11 cellular contexts compared by ENCODE assay signal in the genomic region with DNA sequence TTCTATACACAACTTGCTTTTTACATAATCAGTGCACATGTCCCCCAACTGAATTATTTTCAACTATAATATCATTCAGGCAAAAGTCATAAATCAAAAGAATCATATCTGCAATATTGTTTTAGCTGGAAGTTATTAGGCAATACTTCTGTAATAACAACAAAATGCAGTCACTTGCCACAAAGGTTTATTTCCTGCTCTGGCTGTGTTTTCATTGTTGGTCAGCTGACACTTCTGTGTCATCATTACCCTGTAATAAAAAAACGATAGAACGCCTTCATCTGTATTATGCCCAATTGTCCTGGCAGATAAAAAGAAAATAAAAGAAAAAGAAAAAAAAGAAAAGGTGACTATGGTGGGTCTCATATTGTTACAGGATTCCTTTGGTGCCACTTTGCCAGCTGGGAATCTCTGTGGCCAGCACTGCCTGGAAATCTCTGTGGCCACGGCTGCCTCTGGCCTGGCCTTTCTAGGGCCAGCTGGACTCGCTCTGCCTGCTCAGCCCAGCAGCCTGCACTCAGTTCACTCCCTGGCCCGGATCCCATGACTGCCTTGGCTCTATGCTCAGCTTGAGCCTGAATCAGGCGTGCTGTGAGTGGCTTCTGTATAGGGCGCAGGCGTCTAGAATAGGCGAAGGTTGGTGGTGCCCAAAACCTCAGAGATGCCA.
DNase-seq lines count a peak whose midpoint lies in the region; ATAC-seq, FAIRE-seq and TF ChIP-seq lines count a peak whose summit lies in the region.
"Had no signal": no experiment of that assay in that cellular context is flagged by ENCODE, and none has a peak within 500 bp of the region (broad histone marks: within the 10 kb centered on the region; RNA-seq: fewer than 3 reads in every experiment).

No MANE protein-coding gene starts in this region.

- H2BK5ac ChIP-seq in H9 (ENCODE audit: insufficient read length, low read length): no peak overlapping the region

- H3K56ac ChIP-seq in H9 (ENCODE audit: insufficient read length, low read depth, low read length): no peak overlapping the region

- no peaks in the 10 kb centered on the region for H3K23me2 ChIP-seq in H9 (ENCODE audit: insufficient read length, low read depth, low read length, poor library complexity, severe bottlenecking)

- no peak for FAIRE-seq in HepG2 (lab: Jason Lieb, UNC)

- no peak overlapping the region for H3K9ac ChIP-seq in neural progenitor cell
- H3K9ac ChIP-seq in H9 (ENCODE audit: extremely low read depth, insufficient read length, low read length): no peak overlapping the region
- H3K9ac ChIP-seq in HepG2 (ENCODE audit: insufficient read depth, low read depth, low read length): no peak overlapping the region

- H3K4me1 Mint-ChIP-seq in neural progenitor cell (no peaks in the 10 kb centered on the region), H9 (no peaks in the 10 kb centered on the region)
- H3K4me1 Mint-ChIP-seq: CD4-positive, CD25-positive, alpha-beta regulatory T cell had no signal

- intact Hi-C loops in HepG2 (cut with micrococcal nuclease; ENCODE audit: unreplicated experiment): no loop called here

- no peak overlapping the region for H3K27ac Mint-ChIP-seq in neural progenitor cell
- no peak overlapping the region for H3K27ac Mint-ChIP-seq in H9
- H3K27ac Mint-ChIP-seq: CD4-positive, CD25-positive, alpha-beta regulatory T cell had no signal

- H3K4ac ChIP-seq in H9 (ENCODE audit: low read depth, low read length): no peak overlapping the region

- no peak overlapping the region; the same call in 1 of the 2 replicates for H3K4me3 ChIP-seq in AG10803 (ENCODE audit: low read length)
- no peak overlapping the region for H3K4me3 ChIP-seq in neural progenitor cell
- H3K4me3 ChIP-seq in HepG2 (replicated peaks in 1 of 3; ENCODE audit: insufficient read depth in 1 of 3, low read depth in 2 of 3, low read length in 3 of 3): no peak overlapping the region

- no peaks in the 10 kb centered on the region for H3K27me3 Mint-ChIP-seq in neural progenitor cell (ENCODE audit: insufficient read depth, low read depth)
- H3K27me3 Mint-ChIP-seq in H9 (ENCODE audit: low read depth): peaks cover 2% of the 10 kb centered on the region; the same call in 1 of the 2 replicates
- H3K27me3 Mint-ChIP-seq: CD4-positive, CD25-positive, alpha-beta regulatory T cell had no signal

- in situ Hi-C loops in SK-MEL-5 (cut with HindIII; ENCODE audit: low pct_unique_long_range_greater_than_20kb, low sequenced_read_pairs): no loop called here
- in situ Hi-C loops in HepG2 (cut with HindIII; ENCODE audit: extremely low pct_ligation_motif_present, low pct_unique_long_range_greater_than_20kb): no loop called here

- H4K5ac ChIP-seq in H9 (ENCODE audit: insufficient read length, low read depth, low read length): no peak overlapping the region

- H4K20me1 ChIP-seq in neural progenitor cell (ENCODE audit: low read depth) (no peaks in the 10 kb centered on the region), H9 (ENCODE audit: control insufficient read depth, insufficient read depth, insufficient read length) (no peaks in the 10 kb centered on the region), HepG2 (ENCODE audit: insufficient read depth, low read length) (no peaks in the 10 kb centered on the region)

- CTCF ChIA-PET in HepG2 (lab: Yijun Ruan, JAX; ENCODE audit: low intra/inter-chr PET ratio, low total read pairs): no interaction called here

- no peak overlapping the region for H3K4me3 Mint-ChIP-seq in neural progenitor cell
- no peak overlapping the region for H3K4me3 Mint-ChIP-seq in H9
- H3K4me3 Mint-ChIP-seq: CD4-positive, CD25-positive, alpha-beta regulatory T cell had no signal

- no peaks in the 10 kb centered on the region for H3K79me2 ChIP-seq in neural progenitor cell (ENCODE audit: low read depth)
- no peaks in the 10 kb centered on the region for H3K79me2 ChIP-seq in H9 (ENCODE audit: insufficient read depth, low read length)
- H3K79me2 ChIP-seq in HepG2 (ENCODE audit: insufficient read depth, low read length): no peaks in the 10 kb centered on the region

- H3K4me1 ChIP-seq in neural progenitor cell (no peaks in the 10 kb centered on the region), H9 (ENCODE audit: insufficient read depth, low read length) (no peaks in the 10 kb centered on the region), HepG2 (ENCODE audit: insufficient read depth, low read length) (no peaks in the 10 kb centered on the region)

- H3K36me3 Mint-ChIP-seq in neural progenitor cell (no peaks in the 10 kb centered on the region), H9 (ENCODE audit: insufficient read depth in 1 of 3, low read depth in 3 of 3) (no peaks in the 10 kb centered on the region)
- H3K36me3 Mint-ChIP-seq: CD4-positive, CD25-positive, alpha-beta regulatory T cell had no signal

- ATAC-seq in GM21526 (IDR thresholded peaks at IDR 0.05; ENCODE audit: low FRiP score, unreplicated experiment) (no peak), HepG2 (no peak)

- WGBS in H9 (ENCODE audit: extremely low coverage, insufficient read length, low lambda C conversion rate): no CpG with 5 or more reads among the region's 9 CpGs
- 54% methylated on average over 7 of the region's 9 CpGs for WGBS in HepG2 (ENCODE audit: low lambda C conversion rate)

- POLR2A ChIA-PET in HepG2 (lab: Yijun Ruan, JAX): no interaction called here

- no peak for TF ChIP-seq POLR2A in HepG2 (IDR thresholded peaks at IDR 0.05; ENCODE audit: insufficient read depth in 1 of 2, low read depth in 2 of 2, low read length in 2 of 2)

- H3K4me2 ChIP-seq in neural progenitor cell (no peak overlapping the region), H9 (ENCODE audit: insufficient read depth, insufficient read length, low read length) (no peak overlapping the region), HepG2 (ENCODE audit: low read depth, low read length) (no peak overlapping the region)

- H4K91ac ChIP-seq in H9 (ENCODE audit: insufficient read length, low read depth, low read length): no peak overlapping the region

- TF ChIP-seq EP300 in HepG2 (IDR thresholded peaks at IDR 0.05; ENCODE audit: low read depth in 2 of 2, low read length in 2 of 2) (no peak), HepG2 (CRISPR knock-in tag; IDR thresholded peaks at IDR 0.05; ENCODE audit: borderline replicate concordance) (no peak)

- H2BK20ac ChIP-seq in H9 (ENCODE audit: low read depth, low read length, poor library complexity, severe bottlenecking): no peak overlapping the region

- H3K27me3 ChIP-seq in neural progenitor cell (no peaks in the 10 kb centered on the region), H9 (ENCODE audit: insufficient read depth, low read length) (no peaks in the 10 kb centered on the region), HepG2 (ENCODE audit: control insufficient read depth in 1 of 2, insufficient read depth in 2 of 2, low read length in 2 of 2) (no peaks in the 10 kb centered on the region; a peak in 1 of 5 replicates)

- no peak overlapping the region for H2BK15ac ChIP-seq in H9 (ENCODE audit: low read depth, low read length)

- no peak overlapping the region for H3K23ac ChIP-seq in H9 (ENCODE audit: insufficient read length, low read depth, low read length)

- H3K79me1 ChIP-seq in H9 (ENCODE audit: insufficient read depth, low read depth, low read length, poor library complexity, severe bottlenecking): no peaks in the 10 kb centered on the region

- H3K9me3 Mint-ChIP-seq in neural progenitor cell: no peaks in the 10 kb centered on the region
- no peaks in the 10 kb centered on the region for H3K9me3 Mint-ChIP-seq in H9

- no peak overlapping the region for H3K18ac ChIP-seq in H9 (ENCODE audit: insufficient read length, low read depth, low read length)

- TF ChIP-seq CTCF in AG10803 (conservative IDR thresholded peaks at IDR 0.05; ENCODE audit: low read length) (no peak), neural progenitor cell (IDR thresholded peaks at IDR 0.05) (no peak), H9 (conservative IDR thresholded peaks at IDR 0.05) (no peak), HepG2 (CRISPR knock-in tag; IDR thresholded peaks at IDR 0.05) (no peak)

- H3K9me3 ChIP-seq in neural progenitor cell (ENCODE audit: low read depth) (no peaks in the 10 kb centered on the region), H9 (ENCODE audit: control insufficient read depth, low read depth, low read length) (no peaks in the 10 kb centered on the region), HepG2 (ENCODE audit: low read length) (no peaks in the 10 kb centered on the region)

- H3K14ac ChIP-seq in H9 (ENCODE audit: insufficient read depth, low read length): no peak overlapping the region

- DNase-seq in AG10803 (ENCODE audit: low read depth) (peak; percentile 73), SK-MEL-5 (ENCODE audit: low read depth, low spot score) (peak; percentile 17), fibroblast of gingiva (ENCODE audit: low read depth) (peak; percentile 83), neural progenitor cell (ENCODE audit: low spot score) (no peak), H9 (no peak), HK-2 (ENCODE audit: unreplicated experiment) (no peak), HepG2 (ENCODE audit: low spot score) (no peak)
- DNase-seq: activated CD4-positive, alpha-beta T cell treated with anti-CD3 and anti-CD28 coated beads for 4 hours; CD4-positive, CD25-positive, alpha-beta regulatory T cell; stimulated activated CD4-positive, alpha-beta T cell treated with anti-CD3 and anti-CD28 coated beads, Interleukin-4, amount 100 ng/mL, for 24 hours had no signal

- no peak overlapping the region for H3T11ph ChIP-seq in H9 (ENCODE audit: low read length)

- H4K8ac ChIP-seq in H9 (replicated peaks; ENCODE audit: insufficient read length, low read depth, low read length): no peak overlapping the region

- H3K27ac ChIP-seq in neural progenitor cell: no peak overlapping the region
- H3K27ac ChIP-seq in H9 (ENCODE audit: insufficient read length, low read depth, low read length): no peak overlapping the region
- no peak overlapping the region for H3K27ac ChIP-seq in HepG2 (ENCODE audit: extremely low read length, insufficient read depth, low read length)

- BruUV-seq in HepG2 (replicated peaks; lab: Mats Ljungman, UMichigan): no TSS peak

- H3K36me3 ChIP-seq in neural progenitor cell: no peaks in the 10 kb centered on the region
- H3K36me3 ChIP-seq in HepG2 (replicated peaks in 1 of 2; ENCODE audit: control insufficient read depth in 1 of 2, insufficient read depth in 2 of 2, low read length in 2 of 2): no peaks in the 10 kb centered on the region

- H2BK120ac ChIP-seq in H9 (ENCODE audit: low read depth, low read length, poor library complexity, severe bottlenecking): no peak overlapping the region

- no peak for TF ChIP-seq RAD21 in HepG2 (CRISPR knock-in tag; IDR thresholded peaks at IDR 0.05)

- H2AFZ ChIP-seq in neural progenitor cell (replicated peaks) (peak overlapping the region; percentile 35), H9 (ENCODE audit: low read length) (no peak overlapping the region), HepG2 (ENCODE audit: low read length) (no peak overlapping the region)

- no peak overlapping the region for H2AK5ac ChIP-seq in H9 (ENCODE audit: insufficient read length, low read length)

- no peaks in the 10 kb centered on the region for H3F3A ChIP-seq in neural progenitor cell (ENCODE audit: low read depth)

- H2BK12ac ChIP-seq in H9 (ENCODE audit: insufficient read length, low read depth, low read length): no peak overlapping the region

TF ChIP-seq in HepG2, 621 proteins besides CTCF, POLR2A, EP300 and RAD21 (continues in another document):
- TF ChIP-seq MEIS2 (CRISPR knock-in tag; IDR thresholded peaks at IDR 0.05) (no peak), DR1 (CRISPR knock-in tag; IDR thresholded peaks at IDR 0.05) (no peak)

Comparison
In these comparisons a context has a peak if more than half of its experiments do, and no peak if none do; other contexts are left out.
1. DNase-seq: peak in AG10803 (single experiment), SK-MEL-5 (single experiment) and fibroblast of gingiva (single experiment); none in neural progenitor cell (single experiment), H9 (single experiment), HK-2 (single experiment) and HepG2 (single experiment).